ENCODE assay signal across 12 cellular contexts in genomic region chr19:1850809-1851544, GRCh38. TPM values are rescaled to one million over a fixed set of nuclear protein-coding genes. Genes with fewer than 3 reads are reported as not detected.
DNase-seq lines count a peak whose midpoint lies in the region; ATAC-seq, FAIRE-seq and TF ChIP-seq lines count a peak whose summit lies in the region.
"Had no signal": no experiment of that assay in that cellular context is flagged by ENCODE, and none has a peak within 500 bp of the region (broad histone marks: within the 10 kb centered on the region; RNA-seq: fewer than 3 reads in every experiment).

No MANE protein-coding gene starts in this region.

- peaks cover 28% of the 10 kb centered on the region; the same call in 1 of the 2 replicates for H4K20me1 ChIP-seq in DOHH2 (ENCODE audit: control insufficient read depth, insufficient read depth, low read depth, low read length)

- H3K27me3 ChIP-seq in DOHH2 (ENCODE audit: control insufficient read depth, low read length) (no peaks in the 10 kb centered on the region), foreskin keratinocyte (no peaks in the 10 kb centered on the region), Peyer's patch (no peaks in the 10 kb centered on the region), uterus (no peaks in the 10 kb centered on the region)

- H3K27me3 Mint-ChIP-seq in T-cell = no peaks in the 10 kb centered on the region

- H3K4me1 Mint-ChIP-seq in T-cell = peaks cover 51 to 69% (median 64%) of the 10 kb centered on the region in 3 donors

- peak overlapping the region; percentile 82 to 86 for H3K27ac Mint-ChIP-seq in T-cell

- intact Hi-C loops in uterus (cut with DNase I; ENCODE audit: low total_unique reads) = no loop called here

- CTCF ChIA-PET in A549 (lab: Yijun Ruan, JAX) (interaction anchor here (7.4 kb wide), 1 partner anchor 12 kb away, joined by 60 read pairs; no protein-coding TSS in a partner anchor), T-cell (lab: Charles Lee) (no interaction called here)

- no peak for FAIRE-seq in A549 (lab: Jason Lieb, UNC)

- H3K4me2 ChIP-seq in A549 (no peak overlapping the region), DOHH2 (ENCODE audit: low read length) (peak overlapping the region; percentile 75; the same call in 1 of the 2 replicates)

- H3K27ac ChIP-seq in A549 (no peak overlapping the region), DOHH2 (ENCODE audit: low read depth, low read length) (no peak overlapping the region), foreskin keratinocyte (no peak overlapping the region), Peyer's patch (no peak overlapping the region), uterus (no peak overlapping the region)

- H3K9me3 Mint-ChIP-seq in T-cell = no peaks in the 10 kb centered on the region

- no peak for TF ChIP-seq POLR2A in A549 (IDR thresholded peaks at IDR 0.05; ENCODE audit: low read length)
- no peak for TF ChIP-seq POLR2A in Peyer's patch (IDR thresholded peaks at IDR 0.05)
- TF ChIP-seq POLR2A in uterus (IDR thresholded peaks at IDR 0.05) = no peak

- H3F3A ChIP-seq in DOHH2 (ENCODE audit: control insufficient read depth, insufficient read depth) = peaks cover 8% of the 10 kb centered on the region; the same call in 1 of the 2 replicates

- TF ChIP-seq RAD21 in A549 (conservative IDR thresholded peaks at IDR 0.05 in 1 of 2, IDR thresholded peaks at IDR 0.05 in 1 of 2) = no peak

- H3K9me2 ChIP-seq in DOHH2 (replicated peaks; ENCODE audit: control insufficient read depth, low read length) = no peaks in the 10 kb centered on the region

- H3K36me3 Mint-ChIP-seq in T-cell = no peaks in the 10 kb centered on the region

- no peaks in the 10 kb centered on the region for H3K9me3 ChIP-seq in A549
- no peaks in the 10 kb centered on the region for H3K9me3 ChIP-seq in DOHH2 (ENCODE audit: control insufficient read depth, insufficient read depth, low read length)
- no peaks in the 10 kb centered on the region for H3K9me3 ChIP-seq in Peyer's patch
- H3K9me3 ChIP-seq in uterus = no peaks in the 10 kb centered on the region

- peaks cover 78% of the 10 kb centered on the region for H3K79me2 ChIP-seq in DOHH2 (ENCODE audit: control insufficient read depth, low read length)

- 85% methylated on average over 21 of the region's 23 CpGs for WGBS in A549 (ENCODE audit: missing lambda C conversion rate)

- DNase-seq in A549 (ENCODE audit: low read depth in 1 of 2, low spot score in 1 of 2) (no peak), T-cell (no peak), foreskin keratinocyte (no peak), Peyer's patch (no peak), NCI-H187 treated with DMSO at 0.1 percent for 48 hours (lab: John Stamatoyannopoulos, UW) (no peak), uterus (no peak)
- DNase-seq: DMS79, islet precursor cell, NCI-H1048, SHP77 had no signal

- H3K36me3 ChIP-seq in DOHH2 (ENCODE audit: control insufficient read depth, low read length) (peaks cover 29% of the 10 kb centered on the region), Peyer's patch (no peaks in the 10 kb centered on the region), uterus (no peaks in the 10 kb centered on the region)

- no peak; the same call in 2 of the 3 replicates for TF ChIP-seq CTCF in A549 (IDR thresholded peaks at IDR 0.05)
- TF ChIP-seq CTCF in DOHH2 (IDR thresholded peaks at IDR 0.05; ENCODE audit: low read depth, low read length, poor library complexity, severe bottlenecking) = peak; percentile 43
- peak; percentile 47 for TF ChIP-seq CTCF in foreskin keratinocyte (conservative IDR thresholded peaks at IDR 0.05)
- no peak for TF ChIP-seq CTCF in Peyer's patch (IDR thresholded peaks at IDR 0.05)
- TF ChIP-seq CTCF in uterus (IDR thresholded peaks at IDR 0.05) = no peak

- no peak for TF ChIP-seq EP300 in A549 (IDR thresholded peaks at IDR 0.05)

- POLR2A ChIA-PET in A549 (lab: Yijun Ruan, JAX) = no interaction called here
- POLR2A ChIA-PET in T-cell (lab: Charles Lee) = interaction anchor here in 1 of 2 donors (0.6 kb wide), 1 partner anchor 9 kb away, joined by 13 read pairs; no protein-coding TSS in a partner anchor

- ATAC-seq in A549 (no peak), T-cell (replicated peaks in 1 of 4) (no peak), foreskin keratinocyte (no peak), HG02642 (IDR thresholded peaks at IDR 0.05; ENCODE audit: poor library complexity, unreplicated experiment) (no peak)

- H3K4me1 ChIP-seq in A549 (peaks cover 47% of the 10 kb centered on the region), DOHH2 (ENCODE audit: control insufficient read depth, low read length) (peaks cover 69% of the 10 kb centered on the region), foreskin keratinocyte (peaks cover 16% of the 10 kb centered on the region), Peyer's patch (peaks cover 9 to 70% (median 45%) of the 10 kb centered on the region in 4 donors), uterus (peaks cover 0 to 22% of the 10 kb centered on the region in 2 donors)

- H3K4me3 Mint-ChIP-seq in T-cell = peak overlapping the region in 2 of 3 donors; percentile 28 to 64

- H3K4me3 ChIP-seq in A549 (no peak overlapping the region), DOHH2 (ENCODE audit: low read length) (no peak overlapping the region), Peyer's patch (no peak overlapping the region), uterus (no peak overlapping the region)

TF ChIP-seq in A549, 52 proteins besides CTCF, POLR2A, EP300 and RAD21:
- TF ChIP-seq ZC3H11A (IDR thresholded peaks at IDR 0.05) (no peak), ZFP36 (IDR thresholded peaks at IDR 0.05; ENCODE audit: borderline replicate concordance, partially characterized antibody) (peak; percentile 73)

RNA-seq across cellular contexts. Expression of gene REXO1, which starts 2.7 kb away (rescaled TPM):
- polyA plus RNA-seq in A549 (2011; rRNA removed) (5.6 and 7.3 TPM in 2 replicates), A549 (2017; fragmentation: RNase III; extraction: RNeasy Plus Mini Kit Qiagen cat#74134 plus additional on column Dnase treatment) (13.8 to 15.6 TPM (median 14.5 TPM) in 3 replicates), foreskin keratinocyte (21.0 and 21.8 TPM in 2 replicates)
- polyA plus RNA-seq in A549 (2012; cell fraction: cytosol; rRNA removed) = 25.2 and 29.8 TPM in 2 replicates
- 73.2 and 590 TPM in 2 replicates for polyA plus RNA-seq in A549 (2012; cell fraction: nucleus; rRNA removed)
- polyA minus RNA-seq in A549 (2011; rRNA and poly(A)+ RNA removed) = 5.5 and 18.1 TPM in 2 replicates
- total RNA-seq in T-cell (10 to 100 TPM; 68.4 to 97.5 (median 78.7) TPM), foreskin keratinocyte (21.6 and 23.8 TPM in 2 replicates), Peyer's patch (100 to 1,000 TPM in 1 of 4 donors, 10 to 100 TPM in 3; 47.0 to 101 (median 57.2) TPM), uterus (10 to 100 TPM in 2 of 4 donors, 1 to 10 TPM in 2; 1.5 to 67.4 (median 25.1) TPM)

RNA-seq across cellular contexts. Expression of gene KLF16, which starts 12.4 kb away (rescaled TPM):
- polyA plus RNA-seq in A549 (2011; rRNA removed) = 4.1 and 5.8 TPM in 2 replicates
- 22.9 and 43.9 TPM in 2 replicates for polyA plus RNA-seq in A549 (2012; cell fraction: cytosol; rRNA removed)
- polyA plus RNA-seq in A549 (2012; cell fraction: nucleus; rRNA removed) = 36.5 and 74.1 TPM in 2 replicates
- polyA plus RNA-seq in A549 (2017; fragmentation: RNase III; extraction: RNeasy Plus Mini Kit Qiagen cat#74134 plus additional on column Dnase treatment) = 23.9 to 28.0 TPM (median 25.7 TPM) in 3 replicates
- 2.7 and 4.3 TPM in 2 replicates for polyA minus RNA-seq in A549 (2011; rRNA and poly(A)+ RNA removed)
- total RNA-seq in T-cell = 10 to 100 TPM; 29.8 to 61.4 (median 32.7) TPM
- 19.0 and 20.7 TPM in 2 replicates for total RNA-seq in foreskin keratinocyte
- polyA plus RNA-seq in foreskin keratinocyte = 28.7 and 29.0 TPM in 2 replicates
- 10 to 100 TPM; 10.3 to 18.2 (median 14.8) TPM for total RNA-seq in Peyer's patch
- 10 to 100 TPM in 1 of 4 donors, 1 to 10 TPM in 1, under 1 TPM in 1, not detected in 1; 0.26 to 17.7 (median 3.9) TPM for total RNA-seq in uterus

RNA-seq across cellular contexts. Expression of gene ABHD17A, which starts 34.3 kb away (rescaled TPM):
- polyA plus RNA-seq in A549 (2011; rRNA removed) (12.8 and 14.8 TPM in 2 replicates), A549 (2017; fragmentation: RNase III; extraction: RNeasy Plus Mini Kit Qiagen cat#74134 plus additional on column Dnase treatment) (20.9 to 23.1 TPM (median 21.7 TPM) in 3 replicates), foreskin keratinocyte (69.0 and 76.6 TPM in 2 replicates)
- 38.5 and 63.7 TPM in 2 replicates for polyA plus RNA-seq in A549 (2012; cell fraction: cytosol; rRNA removed)
- polyA plus RNA-seq in A549 (2012; cell fraction: nucleus; rRNA removed) = 70.9 and 111 TPM in 2 replicates
- 4.3 and 5.5 TPM in 2 replicates for polyA minus RNA-seq in A549 (2011; rRNA and poly(A)+ RNA removed)
- total RNA-seq in T-cell (100 to 1,000 TPM; 136 to 185 (median 151) TPM), foreskin keratinocyte (49.1 and 50.3 TPM in 2 replicates), Peyer's patch (10 to 100 TPM; 52.0 to 95.9 (median 68.4) TPM), uterus (100 to 1,000 TPM in 1 of 4 donors, 10 to 100 TPM in 3; 33.8 to 142 (median 63.7) TPM)

RNA-seq across cellular contexts. Expression of gene ATP8B3, which starts 38.9 kb away (rescaled TPM):
- polyA plus RNA-seq in A549 (2011; rRNA removed) (2.7 and 4.7 TPM in 2 replicates), A549 (2017; fragmentation: RNase III; extraction: RNeasy Plus Mini Kit Qiagen cat#74134 plus additional on column Dnase treatment) (3.2 to 4.2 TPM (median 3.9 TPM) in 3 replicates), foreskin keratinocyte (0.47 and 0.51 TPM in 2 replicates)
- polyA plus RNA-seq in A549 (2012; cell fraction: cytosol; rRNA removed) = 4.8 and 6.9 TPM in 2 replicates
- 19.2 and 19.8 TPM in 2 replicates for polyA plus RNA-seq in A549 (2012; cell fraction: nucleus; rRNA removed)
- polyA minus RNA-seq in A549 (2011; rRNA and poly(A)+ RNA removed) = 4.5 and 6.4 TPM in 2 replicates
- total RNA-seq in T-cell (1 to 10 TPM; 3.5 to 5.7 (median 4.0) TPM), foreskin keratinocyte (1.1 and 1.3 TPM in 2 replicates), Peyer's patch (1 to 10 TPM in 1 of 4 donors, under 1 TPM in 2, not detected in 1; 0.35 to 4.5 (median 0.94) TPM), uterus (1 to 10 TPM in 3 of 4 donors, not detected in 1; 1.0 to 3.3 (median 1.7) TPM)

RNA-seq across cellular contexts. Expression of gene ADAT3, which starts 54.2 kb away (rescaled TPM):
- 0.65 and 0.66 TPM in 2 replicates for polyA plus RNA-seq in A549 (2011; rRNA removed)
- polyA plus RNA-seq in A549 (2012; cell fraction: cytosol; rRNA removed) = 4.3 and 7.9 TPM in 2 replicates
- polyA plus RNA-seq in A549 (2012; cell fraction: nucleus; rRNA removed) = 9.1 and 18.1 TPM in 2 replicates
- 4.2 to 5.6 TPM (median 5.3 TPM) in 3 replicates for polyA plus RNA-seq in A549 (2017; fragmentation: RNase III; extraction: RNeasy Plus Mini Kit Qiagen cat#74134 plus additional on column Dnase treatment)
- 0.58 and 1.3 TPM in 2 replicates for polyA minus RNA-seq in A549 (2011; rRNA and poly(A)+ RNA removed)
- 10 to 100 TPM in 1 of 5 donors, 1 to 10 TPM in 4; 6.0 to 16.1 (median 7.7) TPM for total RNA-seq in T-cell
- 2.7 and 3.2 TPM in 2 replicates for total RNA-seq in foreskin keratinocyte
- polyA plus RNA-seq in foreskin keratinocyte = 3.8 and 4.8 TPM in 2 replicates
- 10 to 100 TPM; 18.2 to 33.3 (median 23.8) TPM for total RNA-seq in Peyer's patch
- total RNA-seq in uterus = 1 to 10 TPM; 1.0 to 5.5 (median 2.8) TPM

Comparison
In these comparisons a context has a peak if more than half of its experiments do, and no peak if none do; other contexts are left out.
1. CTCF ChIP-seq: peak in DOHH2 (single experiment) and foreskin keratinocyte (single experiment); none in A549 (single experiment), Peyer's patch (0 of 6) and uterus (0 of 4).